In the genomic region with DNA sequence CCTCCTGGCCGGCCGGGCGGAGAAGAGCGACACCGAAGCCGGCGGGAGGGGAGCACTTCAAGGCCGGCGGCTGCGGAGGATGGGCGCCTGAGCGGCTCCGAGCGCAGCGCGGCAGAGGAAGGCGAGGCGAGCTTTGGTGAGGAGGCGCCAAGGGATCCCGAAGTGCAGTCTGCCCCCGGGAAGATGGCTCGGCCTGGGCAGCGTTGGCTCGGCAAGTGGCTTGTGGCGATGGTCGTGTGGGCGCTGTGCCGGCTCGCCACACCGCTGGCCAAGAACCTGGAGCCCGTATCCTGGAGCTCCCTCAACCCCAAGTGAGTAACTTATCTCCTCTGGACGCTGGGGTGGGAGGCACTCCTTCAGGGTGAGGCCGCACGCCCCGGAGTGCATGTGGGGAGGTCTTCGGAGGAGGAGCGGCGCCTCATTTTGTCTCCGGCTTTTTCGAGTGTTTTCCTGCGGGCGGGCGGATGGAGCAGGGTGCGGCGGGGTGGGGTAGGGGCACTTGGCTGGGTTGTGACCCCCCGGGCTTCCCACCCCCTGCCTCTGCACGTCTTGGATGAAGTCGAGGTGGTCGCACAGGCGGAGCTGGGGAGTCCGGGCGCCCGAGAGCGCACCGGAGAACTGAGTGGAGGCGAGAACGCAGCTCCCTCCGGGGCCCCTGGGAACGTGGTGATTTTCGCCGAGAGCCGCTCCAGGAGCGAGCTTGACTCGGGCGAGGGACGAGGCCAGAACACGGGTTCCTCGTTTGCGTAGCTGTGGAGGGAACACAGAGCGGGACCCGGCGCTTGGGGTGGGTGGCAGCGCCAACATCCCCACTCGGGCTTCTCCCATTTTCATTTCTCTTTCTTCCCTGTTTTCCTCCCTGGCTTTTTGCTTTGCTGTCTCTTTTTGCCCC, we compare ENCODE assay signal across 8 cellular contexts. TPM values are rescaled to one million over a fixed set of nuclear protein-coding genes. Genes with fewer than 3 reads are reported as not detected.
DNase-seq lines count a peak whose midpoint lies in the region; ATAC-seq, FAIRE-seq and TF ChIP-seq lines count a peak whose summit lies in the region.

No MANE protein-coding gene starts in this region.

- TF ChIP-seq CTCF in GM06990 (IDR thresholded peaks at IDR 0.05; ENCODE audit: insufficient read depth, low read length, poor library complexity, severe bottlenecking) = no peak
- TF ChIP-seq CTCF in OCI-LY3 (IDR thresholded peaks at IDR 0.05; ENCODE audit: low read depth, low read length) = no peak
- no peak for TF ChIP-seq CTCF in lower leg skin (IDR thresholded peaks at IDR 0.05)
- no peak for TF ChIP-seq CTCF in testis (IDR thresholded peaks at IDR 0.05)
- TF ChIP-seq CTCF in D721Med (IDR thresholded peaks at IDR 0.05; ENCODE audit: insufficient read depth, missing control alignments) = no peak

- no peaks in the 10 kb centered on the region for H4K20me1 ChIP-seq in OCI-LY3 (ENCODE audit: insufficient read depth, low read length)

- H3K36me3 ChIP-seq in GM06990 (ENCODE audit: control insufficient read depth, insufficient read depth, low read length) (no peaks in the 10 kb centered on the region), OCI-LY3 (replicated peaks; ENCODE audit: low read depth, low read length) (no peaks in the 10 kb centered on the region), testis (ENCODE audit: low read depth, missing control alignments) (no peaks in the 10 kb centered on the region)

- H3K9ac ChIP-seq in OCI-LY3 (ENCODE audit: low read length) = peak overlapping the region; percentile 80

- no peak for ATAC-seq in HG02588 (IDR thresholded peaks at IDR 0.05; ENCODE audit: unreplicated experiment)

- H2AFZ ChIP-seq in OCI-LY3 (ENCODE audit: low read depth, low read length) = no peak overlapping the region

- DNase-seq in GM06990 (ENCODE audit: extremely low read depth, insufficient read length) (peak; percentile 24), cerebellar cortex (ENCODE audit: low spot score) (peak; percentile 6), lower leg skin (ENCODE audit: low spot score in 2 of 2) (peak in 1 of 2 donors; percentile 87), testis (no peak), D721Med (ENCODE audit: insufficient read length, low spot score) (no peak), NCI-H2107 treated with DMSO at 0.1 percent for 48 hours (lab: John Stamatoyannopoulos, UW; ENCODE audit: unreplicated experiment) (no peak)

- peaks cover 57% of the 10 kb centered on the region for H3K79me2 ChIP-seq in OCI-LY3 (ENCODE audit: low read length)

- H3K4me3 ChIP-seq in GM06990 (replicated peaks; ENCODE audit: low read depth, low read length) (peak overlapping the region; percentile 64), OCI-LY3 (ENCODE audit: low read length) (peak overlapping the region; percentile 94), lower leg skin (ENCODE audit: low read depth, poor library complexity, severe bottlenecking) (peak overlapping the region; percentile 50), testis (peak overlapping the region; percentile 70 to 83)

- H3K4me2 ChIP-seq in OCI-LY3 (ENCODE audit: low read length) = peak overlapping the region; percentile 84

- TF ChIP-seq POLR2A in lower leg skin (IDR thresholded peaks at IDR 0.05) (no peak), testis (IDR thresholded peaks at IDR 0.05) (no peak)

- no peak overlapping the region for H3K27ac ChIP-seq in OCI-LY3 (ENCODE audit: low read length)
- peak overlapping the region; percentile 50 to 78 for H3K27ac ChIP-seq in testis

- H3K27me3 ChIP-seq in GM06990 (replicated peaks; ENCODE audit: control insufficient read depth, insufficient read depth, low read length) (peaks cover 1% of the 10 kb centered on the region), OCI-LY3 (ENCODE audit: low read depth, low read length) (no peaks in the 10 kb centered on the region), testis (no peaks in the 10 kb centered on the region)

- WGBS in lower leg skin, 2 donors = 33% methylated on average over 47 of the region's 74 CpGs; no CpG with 5 or more reads in 1 of the 2 donors
- WGBS in testis, 2 donors = 0% methylated on average over 11 of the region's 74 CpGs; no CpG with 5 or more reads in 1 of the 2 donors

- H3K9me3 ChIP-seq in OCI-LY3 (ENCODE audit: insufficient read depth, low read length) = no peaks in the 10 kb centered on the region
- H3K9me3 ChIP-seq in testis = no peaks in the 10 kb centered on the region

- FAIRE-seq in D721Med (lab: Jason Lieb, UNC) = no peak

- intact Hi-C loops in lower leg skin (cut with DNase I; ENCODE audit: low total_unique reads) (loop anchor here (5.0 to 10.0 kb wide), 2 partner anchors 392 to 455 kb away; no protein-coding TSS in a partner anchor), testis (cut with DNase I; ENCODE audit: low total_unique reads) (no loop called here)

- peaks cover 48% of the 10 kb centered on the region for H3K4me1 ChIP-seq in OCI-LY3 (ENCODE audit: low read length)
- H3K4me1 ChIP-seq in testis = no peaks in the 10 kb centered on the region

RNA-seq across cellular contexts. Expression of a gene that starts 1.0 kb away (rescaled TPM):
- 100 to 1,000 TPM in 2 of 4 donors, 10 to 100 TPM in 2; 97.8 to 109 (median 102) TPM for total RNA-seq in lower leg skin
- 10 to 100 TPM; 14.6 to 29.4 TPM for total RNA-seq in testis
- polyA plus RNA-seq in testis (ENCODE audit: insufficient read depth, low read depth, low replicate concordance) = 21.1 TPM

Comparison
In these comparisons a context has a peak if more than half of its experiments do, and no peak if none do; other contexts are left out.
1. DNase-seq: peak in GM06990 (single experiment) and cerebellar cortex (single experiment); none in testis (single experiment), D721Med (single experiment) and NCI-H2107 treated with DMSO at 0.1 percent for 48 hours (single experiment).
2. Peak in every context shown above with its lines, with median percentiles within 50 percentile points of each other: H3K4me3 ChIP-seq.